Comparison of ENCODE assay signal across 21 cellular contexts in the genomic region with DNA sequence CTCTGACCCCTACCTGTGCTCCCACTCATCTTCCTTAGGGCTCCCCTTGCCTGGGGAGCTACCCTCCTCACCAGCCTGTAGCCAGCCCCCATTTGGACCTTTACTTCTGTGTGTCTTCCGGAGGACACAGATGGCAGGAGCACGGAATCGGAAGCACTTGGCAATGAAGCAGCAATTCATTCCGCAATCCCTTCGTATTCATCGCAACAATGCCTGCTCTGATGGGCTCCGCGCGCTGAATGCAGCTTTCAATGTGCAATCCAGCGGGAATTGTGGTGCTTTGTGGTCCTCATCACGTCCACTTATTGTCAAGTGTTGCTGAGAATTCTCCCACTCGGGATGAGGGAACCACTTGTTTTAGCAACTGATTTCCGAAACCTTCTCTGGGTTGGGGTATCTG.
"Had no signal": no experiment of that assay in that cellular context is flagged by ENCODE, and none has a peak within 500 bp of the region (broad histone marks: within the 10 kb centered on the region; RNA-seq: fewer than 3 reads in every experiment).

No MANE protein-coding gene starts in this region.

- H3K4me1 Mint-ChIP-seq: activated CD4-positive, alpha-beta T cell treated with anti-CD3 and anti-CD28 coated beads, Interleukin-2, amount 10 ng/mL, durations not matched to agents 7 days and 5 days; activated T-helper 17 cell treated with anti-CD3 and anti-CD28 coated beads, Interleukin-2, amount 50 U/mL, for 72 hours; central memory CD8-positive, alpha-beta T cell had no signal

- H2AFZ ChIP-seq: parathyroid adenoma had no signal

- H3K9ac ChIP-seq: parathyroid adenoma had no signal

- H3K27ac ChIP-seq: esophagus squamous epithelium, gastroesophageal sphincter, heart right ventricle, left ventricle myocardium inferior, neutrophil, parathyroid adenoma, sigmoid colon, suprapubic skin, tibial nerve, WERI-Rb-1 had no signal

- H3K4me3 Mint-ChIP-seq: activated CD4-positive, alpha-beta T cell treated with anti-CD3 and anti-CD28 coated beads, Interleukin-2, amount 10 ng/mL, durations not matched to agents 7 days and 5 days; activated T-cell treated with anti-CD3 and anti-CD28 coated beads, Interleukin-2, amount 50 U/mL, for 24 hours; activated T-helper 17 cell treated with anti-CD3 and anti-CD28 coated beads, Interleukin-2, amount 50 U/mL, for 72 hours; central memory CD8-positive, alpha-beta T cell; natural killer cell treated with Interleukin-12 subunit alpha and Interleukin-12 subunit beta and Interleukin-15 and Interleukin-18, amount 100 ng/mL, for 72 hours; stimulated activated naive CD8-positive, alpha-beta T cell treated with anti-CD3 and anti-CD28 coated beads, Interleukin-15, Interleukin-2, amounts not matched to agents 100 ng/mL and 50 ng/mL, for 24 hours had no signal

- DNase-seq: activated CD4-positive, alpha-beta T cell treated with anti-CD3 and anti-CD28 coated beads, Interleukin-2, amount 10 ng/mL, durations not matched to agents 7 days and 5 days; activated CD4-positive, CD25-positive, alpha-beta regulatory T cell treated with anti-CD3 and anti-CD28 coated beads, Interleukin-2, amount 50 U/mL, for 72 hours; activated CD8-positive, alpha-beta memory T cell treated with anti-CD3 and anti-CD28 coated beads, Interleukin-2, amount 50 U/mL, for 4 hours; activated T-cell treated with anti-CD3 and anti-CD28 coated beads, Interleukin-2, amount 50 U/mL, for 24 hours; esophagus squamous epithelium; heart right ventricle; left ventricle myocardium inferior; sigmoid colon; stimulated activated CD4-positive, alpha-beta T cell treated with anti-CD3 and anti-CD28 coated beads, Interleukin-4, amount 100 ng/mL, for 4 hours; T-helper 1 cell; WERI-Rb-1 had no signal

- H3K9me3 ChIP-seq: esophagus squamous epithelium, gastroesophageal sphincter, heart right ventricle, left ventricle myocardium inferior, neutrophil, sigmoid colon, suprapubic skin, tibial nerve had no signal

- H3K27me3 ChIP-seq: gastroesophageal sphincter, neutrophil, sigmoid colon, suprapubic skin, tibial nerve had no signal

- H3K27me3 Mint-ChIP-seq: activated CD4-positive, alpha-beta T cell treated with anti-CD3 and anti-CD28 coated beads, Interleukin-2, amount 10 ng/mL, durations not matched to agents 7 days and 5 days; stimulated activated naive CD8-positive, alpha-beta T cell treated with anti-CD3 and anti-CD28 coated beads, Interleukin-15, Interleukin-2, amounts not matched to agents 100 ng/mL and 50 ng/mL, for 24 hours had no signal

- H3K36me3 Mint-ChIP-seq: activated naive CD4-positive, alpha-beta T cell treated with anti-CD3 and anti-CD28 coated beads, Interleukin-2, amount 50 U/mL, for 72 hours; natural killer cell treated with Interleukin-12 subunit alpha and Interleukin-12 subunit beta and Interleukin-15 and Interleukin-18, amount 100 ng/mL, for 72 hours had no signal

- H3K4me1 ChIP-seq: esophagus squamous epithelium, heart right ventricle, left ventricle myocardium inferior, parathyroid adenoma, suprapubic skin, tibial nerve had no signal

- H3K36me3 ChIP-seq: esophagus squamous epithelium, gastroesophageal sphincter, heart right ventricle, left ventricle myocardium inferior, neutrophil, sigmoid colon, suprapubic skin, tibial nerve, WERI-Rb-1 had no signal

- H3K9me3 Mint-ChIP-seq: activated CD4-positive, alpha-beta T cell treated with anti-CD3 and anti-CD28 coated beads, Interleukin-2, amount 10 ng/mL, durations not matched to agents 7 days and 5 days; activated naive CD4-positive, alpha-beta T cell treated with anti-CD3 and anti-CD28 coated beads, Interleukin-2, amount 50 U/mL, for 72 hours; activated T-cell treated with anti-CD3 and anti-CD28 coated beads, Interleukin-2, amount 50 U/mL, for 24 hours; activated T-helper 17 cell treated with anti-CD3 and anti-CD28 coated beads, Interleukin-2, amount 50 U/mL, for 72 hours; central memory CD8-positive, alpha-beta T cell; natural killer cell treated with Interleukin-12 subunit alpha and Interleukin-12 subunit beta and Interleukin-15 and Interleukin-18, amount 100 ng/mL, for 72 hours; stimulated activated naive CD8-positive, alpha-beta T cell treated with anti-CD3 and anti-CD28 coated beads, Interleukin-15, Interleukin-2, amounts not matched to agents 100 ng/mL and 50 ng/mL, for 24 hours had no signal

- H3K79me2 ChIP-seq: parathyroid adenoma had no signal

- H3K27ac Mint-ChIP-seq: activated CD4-positive, alpha-beta T cell treated with anti-CD3 and anti-CD28 coated beads, Interleukin-2, amount 10 ng/mL, durations not matched to agents 7 days and 5 days; activated naive CD4-positive, alpha-beta T cell treated with anti-CD3 and anti-CD28 coated beads, Interleukin-2, amount 50 U/mL, for 72 hours; activated T-cell treated with anti-CD3 and anti-CD28 coated beads, Interleukin-2, amount 50 U/mL, for 24 hours; activated T-helper 17 cell treated with anti-CD3 and anti-CD28 coated beads, Interleukin-2, amount 50 U/mL, for 72 hours; natural killer cell treated with Interleukin-12 subunit alpha and Interleukin-12 subunit beta and Interleukin-15 and Interleukin-18, amount 100 ng/mL, for 72 hours; stimulated activated naive CD8-positive, alpha-beta T cell treated with anti-CD3 and anti-CD28 coated beads, Interleukin-15, Interleukin-2, amounts not matched to agents 100 ng/mL and 50 ng/mL, for 24 hours had no signal

- H3K4me3 ChIP-seq: esophagus squamous epithelium, gastroesophageal sphincter, heart right ventricle, left ventricle myocardium inferior, sigmoid colon, suprapubic skin, tibial nerve had no signal
